1 cellular context compared by ENCODE assay signal in the genomic region with DNA sequence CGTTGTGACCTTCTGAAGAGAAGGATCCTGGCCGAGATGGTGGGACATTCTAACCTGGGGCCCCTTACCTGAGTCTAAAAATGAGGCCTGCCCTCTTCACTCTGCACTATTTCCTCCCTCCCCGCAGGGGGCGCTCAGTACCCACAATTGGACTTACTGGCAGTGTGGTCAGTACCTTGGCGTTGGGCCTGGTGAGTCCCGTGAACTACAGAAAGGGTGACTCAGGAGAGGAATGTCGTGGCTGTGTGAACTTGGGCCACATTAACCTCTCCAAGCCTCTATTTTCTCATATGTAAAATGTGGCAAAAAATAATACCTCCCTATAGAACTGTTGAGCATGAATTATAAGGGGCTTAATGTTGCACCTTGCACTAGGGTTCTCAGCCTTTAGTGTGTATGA.
TF ChIP-seq lines count a peak whose summit lies in the region.

No MANE protein-coding gene starts in this region.

TF ChIP-seq in HepG2, 621 proteins besides CTCF, POLR2A, EP300 and RAD21 (continued from another document):
- TF ChIP-seq RARG (CRISPR knock-in tag; IDR thresholded peaks at IDR 0.05; ENCODE audit: low read depth): no peak
- no peak for TF ChIP-seq NFAT5 (CRISPR knock-in tag; IDR thresholded peaks at IDR 0.05)
- no peak for TF ChIP-seq CHCHD3 (CRISPR knock-in tag; IDR thresholded peaks at IDR 0.05)
- no peak for TF ChIP-seq ZNF720 (CRISPR knock-in tag; IDR thresholded peaks at IDR 0.05)
- TF ChIP-seq KLF6 (CRISPR knock-in tag; IDR thresholded peaks at IDR 0.05): no peak
- peak; percentile 51; the same call in 1 of the 2 replicates for TF ChIP-seq JUND (CRISPR knock-in tag; IDR thresholded peaks at IDR 0.05)
- TF ChIP-seq MYNN (CRISPR knock-in tag; IDR thresholded peaks at IDR 0.05; ENCODE audit: low read depth): no peak
- TF ChIP-seq ISX (CRISPR knock-in tag; conservative IDR thresholded peaks at IDR 0.05): no peak
- 0 out of 2 replicates have a peak, but pooled peaks have one; percentile 42 for TF ChIP-seq MED13 (CRISPR knock-in tag; IDR thresholded peaks at IDR 0.05)
- no peak for TF ChIP-seq ZNF496 (CRISPR knock-in tag; IDR thresholded peaks at IDR 0.05; ENCODE audit: insufficient replicate concordance)
- TF ChIP-seq NBN (conservative IDR thresholded peaks at IDR 0.05): no peak
- TF ChIP-seq ATRX (CRISPR knock-in tag; IDR thresholded peaks at IDR 0.05; ENCODE audit: borderline replicate concordance): no peak
- no peak for TF ChIP-seq MEIS1 (CRISPR knock-in tag; IDR thresholded peaks at IDR 0.05; ENCODE audit: borderline replicate concordance)
- TF ChIP-seq ZNF792 (CRISPR knock-in tag; IDR thresholded peaks at IDR 0.05): no peak
- TF ChIP-seq TIGD3 (CRISPR knock-in tag; IDR thresholded peaks at IDR 0.05; ENCODE audit: borderline replicate concordance): no peak
- no peak for TF ChIP-seq FOXM1 (CRISPR knock-in tag; IDR thresholded peaks at IDR 0.05)
- TF ChIP-seq TEAD3 (CRISPR knock-in tag; optimal IDR thresholded peaks at IDR 0.05; ENCODE audit: borderline replicate concordance): peak; percentile 86
TF ChIP-seq in HepG2: peak in this region for 153.
